8 cellular contexts compared by ENCODE assay signal in genomic region chr1:21325231-21325718, GRCh38. TPM values are rescaled to one million over a fixed set of nuclear protein-coding genes. Genes with fewer than 3 reads are reported as not detected.
DNase-seq lines count a peak whose midpoint lies in the region; ATAC-seq and TF ChIP-seq lines count a peak whose summit lies in the region.

No MANE protein-coding gene starts in this region.

- H3K27me3 ChIP-seq in testis, result no peaks in the 10 kb centered on the region

- 41 to 53% methylated on average over 6 to 7 of the region's 7 CpGs for WGBS in testis, 2 donors

- TF ChIP-seq CTCF in testis (IDR thresholded peaks at IDR 0.05), result no peak

- H3K36me3 ChIP-seq in testis (ENCODE audit: low read depth, missing control alignments), result no peaks in the 10 kb centered on the region

- peaks cover 58% of the 10 kb centered on the region for H3K4me1 Mint-ChIP-seq in T-helper 1 cell treated with Interleukin-12 subunit alpha and Interleukin-12 subunit beta and Interleukin-4 antibody, amounts not matched to agents 30 μg/mL and 1 μg/mL, for 36 hours (ENCODE audit: low read depth)
- peaks cover 50% of the 10 kb centered on the region for H3K4me1 Mint-ChIP-seq in activated T-helper 17 cell treated with anti-CD3 and anti-CD28 coated beads, Interleukin-2, amount 50 U/mL, for 72 hours

- H3K27me3 Mint-ChIP-seq in T-helper 1 cell treated with Interleukin-12 subunit alpha and Interleukin-12 subunit beta and Interleukin-4 antibody, amounts not matched to agents 30 μg/mL and 1 μg/mL, for 36 hours (ENCODE audit: low read depth), result no peaks in the 10 kb centered on the region
- H3K27me3 Mint-ChIP-seq in activated T-helper 17 cell treated with anti-CD3 and anti-CD28 coated beads, Interleukin-2, amount 50 U/mL, for 72 hours, result no peaks in the 10 kb centered on the region

- peaks cover 84% of the 10 kb centered on the region for H3K4me1 ChIP-seq in testis

- DNase-seq in T-helper 1 cell (no peak), kidney tubule cell (ENCODE audit: low spot score) (peak; percentile 61), testis (no peak), NCI-H526 treated with DMSO at 0.1 percent for 48 hours (lab: John Stamatoyannopoulos, UW) (no peak), SW 1271 (lab: John Stamatoyannopoulos, UW) (no peak), DMS 273 (lab: John Stamatoyannopoulos, UW; ENCODE audit: unreplicated experiment) (no peak)

- intact Hi-C loops in testis (cut with DNase I; ENCODE audit: low total_unique reads), result no loop called here

- H3K27ac Mint-ChIP-seq in T-helper 1 cell treated with Interleukin-12 subunit alpha and Interleukin-12 subunit beta and Interleukin-4 antibody, amounts not matched to agents 30 μg/mL and 1 μg/mL, for 36 hours, result peak overlapping the region; percentile 70
- peak overlapping the region; percentile 90 for H3K27ac Mint-ChIP-seq in activated T-helper 17 cell treated with anti-CD3 and anti-CD28 coated beads, Interleukin-2, amount 50 U/mL, for 72 hours

- H3K4me3 ChIP-seq in testis, result no peak overlapping the region

- H3K9me3 ChIP-seq in testis, result no peaks in the 10 kb centered on the region

- H3K4me3 Mint-ChIP-seq in T-helper 1 cell treated with Interleukin-12 subunit alpha and Interleukin-12 subunit beta and Interleukin-4 antibody, amounts not matched to agents 30 μg/mL and 1 μg/mL, for 36 hours, result peak overlapping the region; percentile 38
- H3K4me3 Mint-ChIP-seq in activated T-helper 17 cell treated with anti-CD3 and anti-CD28 coated beads, Interleukin-2, amount 50 U/mL, for 72 hours, result peak overlapping the region; percentile 83

- no peak for TF ChIP-seq POLR2A in testis (IDR thresholded peaks at IDR 0.05)

- peak; percentile 50 for ATAC-seq in activated T-helper 17 cell treated with anti-CD3 and anti-CD28 coated beads, Interleukin-2, amount 50 U/mL, for 72 hours (replicated peaks)

- H3K36me3 Mint-ChIP-seq in T-helper 1 cell treated with Interleukin-12 subunit alpha and Interleukin-12 subunit beta and Interleukin-4 antibody, amounts not matched to agents 30 μg/mL and 1 μg/mL, for 36 hours (ENCODE audit: low read depth), result peaks cover 10% of the 10 kb centered on the region
- peaks cover 77% of the 10 kb centered on the region for H3K36me3 Mint-ChIP-seq in activated T-helper 17 cell treated with anti-CD3 and anti-CD28 coated beads, Interleukin-2, amount 50 U/mL, for 72 hours (ENCODE audit: low read depth)

- H3K27ac ChIP-seq in testis, result peak overlapping the region; percentile 61 to 93

- H3K9me3 Mint-ChIP-seq in T-helper 1 cell treated with Interleukin-12 subunit alpha and Interleukin-12 subunit beta and Interleukin-4 antibody, amounts not matched to agents 30 μg/mL and 1 μg/mL, for 36 hours, result no peaks in the 10 kb centered on the region
- no peaks in the 10 kb centered on the region for H3K9me3 Mint-ChIP-seq in activated T-helper 17 cell treated with anti-CD3 and anti-CD28 coated beads, Interleukin-2, amount 50 U/mL, for 72 hours

RNA-seq across cellular contexts. Expression of gene ECE1, which starts 35.0 kb away (rescaled TPM):
- total RNA-seq in activated T-helper 17 cell treated with anti-CD3 and anti-CD28 coated beads, Interleukin-2, amount 50 U/mL, for 72 hours, result 100 to 1,000 TPM in 1 of 2 donors, 10 to 100 TPM in 1; 75.4 to 219 TPM
- total RNA-seq in testis, result 100 to 1,000 TPM in 1 of 2 donors, 10 to 100 TPM in 1; 96.4 to 101 TPM
- 66.1 TPM for polyA plus RNA-seq in testis (ENCODE audit: insufficient read depth, low read depth, low replicate concordance)
